Comparison of ENCODE assay signal across 1 cellular context in genomic region chr4:70640192-70640591, GRCh38.
TF ChIP-seq lines count a peak whose summit lies in the region.

No MANE protein-coding gene starts in this region.

TF ChIP-seq in GM12878, 131 proteins besides CTCF, POLR2A, EP300 and RAD21:
- TF ChIP-seq NFIC (IDR thresholded peaks at IDR 0.05; ENCODE audit: low read depth, low read length) = peak; percentile 56; the same call in 1 of the 2 replicates
- no peak for TF ChIP-seq CBFB (IDR thresholded peaks at IDR 0.05; ENCODE audit: low read depth)
- TF ChIP-seq JUNB (IDR thresholded peaks at IDR 0.05) = peak; percentile 72
- TF ChIP-seq EED (IDR thresholded peaks at IDR 0.05; ENCODE audit: low read depth) = 0 out of 2 replicates have a peak, but pooled peaks have one; percentile 58
